Comparison of ENCODE assay signal across 19 cellular contexts in the genomic region with DNA sequence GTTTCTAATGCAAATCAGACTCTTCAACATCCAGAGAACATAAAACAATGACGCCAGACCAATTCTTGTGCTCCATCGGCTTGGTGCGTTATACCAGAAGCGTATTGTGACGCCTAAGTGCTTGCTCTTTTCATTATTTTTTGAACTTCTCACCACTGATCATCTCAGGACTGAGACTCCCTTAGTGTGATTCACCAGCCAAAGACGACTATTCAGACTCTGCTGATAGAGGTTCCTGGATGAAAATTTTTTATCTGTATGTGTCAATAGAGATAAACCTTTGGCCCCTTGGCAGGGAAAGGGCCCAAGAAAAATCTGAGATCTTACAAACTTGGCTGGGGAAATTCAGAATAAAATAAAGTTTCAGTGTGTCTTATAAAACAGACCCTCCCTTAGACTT. TPM values are rescaled to one million over a fixed set of nuclear protein-coding genes. Genes with fewer than 3 reads are reported as not detected.
A peak's percentile ranks its signal among the peaks of the same experiment; 100 is the strongest.
DNase-seq lines count a peak whose midpoint lies in the region; ATAC-seq and TF ChIP-seq lines count a peak whose summit lies in the region.
"Had no signal": no experiment of that assay in that cellular context is flagged by ENCODE, and none has a peak within 500 bp of the region (broad histone marks: within the 10 kb centered on the region; RNA-seq: fewer than 3 reads in every experiment).

No MANE protein-coding gene starts in this region.

- H3K9me3 ChIP-seq in BLaER1, result no peaks in the 10 kb centered on the region
- H3K9me3 ChIP-seq in DND-41 (ENCODE audit: insufficient read depth, low read length, severe bottlenecking), result no peaks in the 10 kb centered on the region
- no peaks in the 10 kb centered on the region for H3K9me3 ChIP-seq in Caco-2
- H3K9me3 ChIP-seq: left ventricle myocardium inferior had no signal

- CTCF ChIA-PET in Caco-2 (lab: Charles Lee), result no interaction called here

- H3K27ac ChIP-seq in BLaER1 (no peak overlapping the region), DND-41 (ENCODE audit: low read length) (no peak overlapping the region)
- H3K27ac ChIP-seq: cardiac muscle cell, left ventricle myocardium inferior, PC-9 had no signal

- no peak for TF ChIP-seq CTCF in DND-41 (IDR thresholded peaks at IDR 0.05; ENCODE audit: borderline replicate concordance, extremely low read depth, low read length, poor library complexity, severe bottlenecking)
- TF ChIP-seq CTCF in natural killer cell (IDR thresholded peaks at IDR 0.05), result no peak
- no peak for TF ChIP-seq CTCF in Caco-2 (IDR thresholded peaks at IDR 0.05; ENCODE audit: insufficient read depth in 1 of 2, low read depth in 1 of 2, low read length in 1 of 2, severe bottlenecking in 1 of 2, unreplicated experiment in 1 of 2)

- no peaks in the 10 kb centered on the region for H4K20me1 ChIP-seq in BLaER1
- no peaks in the 10 kb centered on the region for H4K20me1 ChIP-seq in DND-41 (ENCODE audit: insufficient read depth, low read length)

- H2AFZ ChIP-seq in DND-41 (ENCODE audit: low read depth, low read length), result no peak overlapping the region
- H2AFZ ChIP-seq: PC-9 had no signal

- no peaks in the 10 kb centered on the region for H3K9me3 Mint-ChIP-seq in natural killer cell
- H3K9me3 Mint-ChIP-seq in Caco-2 (ENCODE audit: unreplicated experiment), result no peaks in the 10 kb centered on the region
- H3K9me3 Mint-ChIP-seq: activated naive CD4-positive, alpha-beta T cell treated with anti-CD3 and anti-CD28 coated beads, Interleukin-2, amount 50 U/mL, for 24 hours had no signal

- H3K4me3 Mint-ChIP-seq in natural killer cell (peak overlapping the region; percentile 99), Caco-2 (ENCODE audit: unreplicated experiment) (no peak overlapping the region)

- H3K4me2 ChIP-seq in BLaER1 (peak overlapping the region; percentile 89), DND-41 (ENCODE audit: insufficient read depth, low read length) (peak overlapping the region; percentile 48; the same call in 1 of the 2 replicates)
- H3K4me2 ChIP-seq: PC-9 had no signal

- ATAC-seq in DND-41 (ENCODE audit: insufficient read depth, low read depth) (no peak), natural killer cell (no peak)

- DNase-seq in DND-41, result no peak
- peak; percentile 15 for DNase-seq in astrocyte of the hippocampus (ENCODE audit: low read depth, low spot score)
- DNase-seq in natural killer cell, result no peak
- no peak for DNase-seq in Caco-2
- DNase-seq in activated CD4-positive, CD25-positive, alpha-beta regulatory T cell (lab: John Stamatoyannopoulos, UW), result no peak
- DNase-seq in GDM1 (lab: John Stamatoyannopoulos, UW), result no peak
- DNase-seq in COLO829 (ENCODE audit: low spot score), result no peak
- DNase-seq: activated T-cell treated with anti-CD3 and anti-CD28 coated beads for 4 hours; DMS 273 treated with DMSO at 0.1 percent for 48 hours; dorsolateral prefrontal cortex; left ventricle myocardium inferior; NCI-H1436; NCI-H82; PC-9; stimulated activated CD4-positive, alpha-beta T cell treated with anti-CD3 and anti-CD28 coated beads, Interleukin-4, amount 100 ng/mL, for 1 hour had no signal

- H3K4me1 Mint-ChIP-seq in natural killer cell, result peaks cover 31 to 41% of the 10 kb centered on the region in 2 donors
- peaks cover 14% of the 10 kb centered on the region for H3K4me1 Mint-ChIP-seq in Caco-2 (ENCODE audit: low read depth, unreplicated experiment)

- H3K4me1 ChIP-seq in BLaER1, result peaks cover 39% of the 10 kb centered on the region
- peaks cover 36% of the 10 kb centered on the region for H3K4me1 ChIP-seq in DND-41 (ENCODE audit: insufficient read depth, low read length)
- H3K4me1 ChIP-seq in Caco-2, result peaks cover 11% of the 10 kb centered on the region; the same call in 1 of the 2 replicates

- no peaks in the 10 kb centered on the region for H3K79me2 ChIP-seq in DND-41 (ENCODE audit: insufficient read depth, low read length)

- POLR2A ChIA-PET in Caco-2 (lab: Charles Lee), result no interaction called here

- no TSS peak for BruUV-seq in Caco-2 (replicated peaks; lab: Mats Ljungman, UMichigan)

- H3K36me3 Mint-ChIP-seq in natural killer cell, result no peaks in the 10 kb centered on the region
- no peaks in the 10 kb centered on the region for H3K36me3 Mint-ChIP-seq in Caco-2 (ENCODE audit: insufficient read depth, unreplicated experiment)
- H3K36me3 Mint-ChIP-seq: activated naive CD4-positive, alpha-beta T cell treated with anti-CD3 and anti-CD28 coated beads, Interleukin-2, amount 50 U/mL, for 24 hours had no signal

- H3K4me3 ChIP-seq in BLaER1 (no peak overlapping the region), DND-41 (ENCODE audit: low read depth in 1 of 2, low read length in 2 of 2) (no peak overlapping the region), Caco-2 (ENCODE audit: low read depth, low read length) (no peak overlapping the region)
- H3K4me3 ChIP-seq: PC-9 had no signal

- peak overlapping the region; percentile 69 to 81 for H3K27ac Mint-ChIP-seq in natural killer cell
- no peak overlapping the region for H3K27ac Mint-ChIP-seq in Caco-2 (ENCODE audit: unreplicated experiment)

- intact Hi-C loops in natural killer cell (cut with micrococcal nuclease), result loop anchor here (2.0 kb wide), 1 partner anchor 36 kb away; no protein-coding TSS in a partner anchor
- intact Hi-C loops in Caco-2 (cut with micrococcal nuclease; ENCODE audit: unreplicated experiment), result loop anchor here (1.0 to 10.0 kb wide), 3 partner anchors 79 to 588 kb away; no protein-coding TSS in a partner anchor

- H3K27me3 ChIP-seq in BLaER1 (peaks cover 12% of the 10 kb centered on the region), DND-41 (ENCODE audit: insufficient read depth, low read length, poor library complexity) (no peaks in the 10 kb centered on the region), Caco-2 (replicated peaks; ENCODE audit: control insufficient read depth, insufficient read depth, low read length) (no peaks in the 10 kb centered on the region; the same call in 1 of the 2 replicates)
- H3K27me3 ChIP-seq: cardiac muscle cell had no signal

- H3K36me3 ChIP-seq in BLaER1 (no peaks in the 10 kb centered on the region), DND-41 (ENCODE audit: insufficient read depth, low read length) (no peaks in the 10 kb centered on the region), Caco-2 (ENCODE audit: control insufficient read depth, insufficient read depth, low read length) (no peaks in the 10 kb centered on the region)
- H3K36me3 ChIP-seq: cardiac muscle cell, left ventricle myocardium inferior had no signal

- H3K27me3 Mint-ChIP-seq in natural killer cell (ENCODE audit: low read depth in 2 of 2) (peaks cover 45 to 93% of the 10 kb centered on the region in 2 donors), Caco-2 (ENCODE audit: insufficient read depth, unreplicated experiment) (peaks cover 3% of the 10 kb centered on the region)

- no peak overlapping the region for H3K9ac ChIP-seq in BLaER1
- H3K9ac ChIP-seq in DND-41 (ENCODE audit: low read depth, low read length), result no peak overlapping the region

RNA-seq across cellular contexts. Expression of a gene that starts 0.9 kb away (rescaled TPM):
- total RNA-seq in natural killer cell (under 1 TPM in 2 of 3 donors, not detected in 1; 0.08 to 0.34 TPM), Caco-2 (2022) (0.36 and 0.51 TPM in 2 replicates)
- total RNA-seq: HT-29, left ventricle myocardium inferior, PC-9 had no signal
